Comparison of ENCODE assay signal across 12 cellular contexts in the genomic region with DNA sequence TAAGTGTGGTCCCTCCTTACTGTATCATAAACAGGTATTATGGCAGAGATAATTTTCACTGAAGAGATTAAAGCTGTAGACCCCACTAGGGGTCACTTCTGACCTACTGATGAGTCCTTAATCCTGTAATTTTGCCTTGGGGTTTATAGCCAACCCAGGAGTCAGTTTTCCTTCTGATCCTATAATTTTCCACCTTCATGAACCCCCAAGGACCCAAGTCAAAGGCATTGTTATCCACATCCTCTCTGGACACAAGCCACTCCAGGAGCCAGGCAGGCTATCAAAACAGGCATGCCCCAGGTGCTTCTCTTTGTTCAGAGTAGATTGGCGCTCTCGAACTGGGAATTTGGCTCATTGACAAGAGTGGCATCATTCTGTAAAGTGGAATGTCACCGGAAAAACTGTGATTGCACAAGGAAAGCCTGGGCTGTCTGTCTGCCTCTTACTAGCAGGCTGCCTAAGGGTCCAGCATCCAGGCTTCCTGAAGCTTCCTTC.
DNase-seq lines count a peak whose midpoint lies in the region; TF ChIP-seq lines count a peak whose summit lies in the region.
"Had no signal": no experiment of that assay in that cellular context is flagged by ENCODE, and none has a peak within 500 bp of the region (broad histone marks: within the 10 kb centered on the region; RNA-seq: fewer than 3 reads in every experiment).

No MANE protein-coding gene starts in this region.

- intact Hi-C loops in esophagus muscularis mucosa (cut with DNase I), result no loop called here

- no peak for TF ChIP-seq CTCF in esophagus muscularis mucosa (IDR thresholded peaks at IDR 0.05)

- TF ChIP-seq EP300 in esophagus muscularis mucosa (IDR thresholded peaks at IDR 0.05), result no peak

- no peaks in the 10 kb centered on the region for H3K9me3 ChIP-seq in esophagus muscularis mucosa
- H3K9me3 ChIP-seq: upper lobe of left lung had no signal

- H3K27me3 ChIP-seq in esophagus muscularis mucosa, result no peaks in the 10 kb centered on the region
- H3K27me3 ChIP-seq: upper lobe of left lung had no signal

- peak; percentile 69 for DNase-seq in ELF-1 (ENCODE audit: low read depth, low spot score)
- DNase-seq in NCI-H2081 (lab: John Stamatoyannopoulos, UW), result peak; percentile 75 to 95
- DNase-seq in SK-N-DZ (ENCODE audit: low spot score), result peak; percentile 9
- peak; percentile 51 for DNase-seq in islet precursor cell
- no peak for DNase-seq in esophagus muscularis mucosa (ENCODE audit: extremely low spot score)
- no peak for DNase-seq in inferior parietal cortex (ENCODE audit: extremely low spot score)
- no peak for DNase-seq in effector CD8-positive, alpha-beta T cell (lab: John Stamatoyannopoulos, UW)
- no peak for DNase-seq in DMS 273 treated with DMSO at 0.1 percent for 48 hours (lab: John Stamatoyannopoulos, UW)
- DNase-seq: activated CD8-positive, alpha-beta T cell treated with anti-CD3 and anti-CD28 coated beads for 36 hours; effector memory CD4-positive, alpha-beta T cell; small intestine; upper lobe of left lung had no signal

- WGBS in esophagus muscularis mucosa, result 88% methylated on average over 3 of the region's 3 CpGs

- no peaks in the 10 kb centered on the region for H3K36me3 ChIP-seq in esophagus muscularis mucosa
- H3K36me3 ChIP-seq: upper lobe of left lung had no signal

- H3K27ac ChIP-seq in esophagus muscularis mucosa (replicated peaks in 1 of 4), result no peak overlapping the region
- H3K27ac ChIP-seq: upper lobe of left lung had no signal

- H3K4me1 ChIP-seq in esophagus muscularis mucosa, result no peaks in the 10 kb centered on the region
- H3K4me1 ChIP-seq: upper lobe of left lung had no signal

- no peak for TF ChIP-seq POLR2A in esophagus muscularis mucosa (IDR thresholded peaks at IDR 0.05; ENCODE audit: low read depth)

- H3K4me3 ChIP-seq in esophagus muscularis mucosa, result no peak overlapping the region
- H3K4me3 ChIP-seq: upper lobe of left lung had no signal

Comparison
In these comparisons a context has a peak if more than half of its experiments do, and no peak if none do; other contexts are left out.
1. DNase-seq: peak in ELF-1 (single experiment), NCI-H2081 (2 of 2), SK-N-DZ (single experiment) and islet precursor cell (single experiment); none in esophagus muscularis mucosa (single experiment), inferior parietal cortex (single experiment), effector CD8-positive, alpha-beta T cell (single experiment) and DMS 273 treated with DMSO at 0.1 percent for 48 hours (single experiment).